Comparison of ENCODE assay signal across 8 cellular contexts in the genomic region with DNA sequence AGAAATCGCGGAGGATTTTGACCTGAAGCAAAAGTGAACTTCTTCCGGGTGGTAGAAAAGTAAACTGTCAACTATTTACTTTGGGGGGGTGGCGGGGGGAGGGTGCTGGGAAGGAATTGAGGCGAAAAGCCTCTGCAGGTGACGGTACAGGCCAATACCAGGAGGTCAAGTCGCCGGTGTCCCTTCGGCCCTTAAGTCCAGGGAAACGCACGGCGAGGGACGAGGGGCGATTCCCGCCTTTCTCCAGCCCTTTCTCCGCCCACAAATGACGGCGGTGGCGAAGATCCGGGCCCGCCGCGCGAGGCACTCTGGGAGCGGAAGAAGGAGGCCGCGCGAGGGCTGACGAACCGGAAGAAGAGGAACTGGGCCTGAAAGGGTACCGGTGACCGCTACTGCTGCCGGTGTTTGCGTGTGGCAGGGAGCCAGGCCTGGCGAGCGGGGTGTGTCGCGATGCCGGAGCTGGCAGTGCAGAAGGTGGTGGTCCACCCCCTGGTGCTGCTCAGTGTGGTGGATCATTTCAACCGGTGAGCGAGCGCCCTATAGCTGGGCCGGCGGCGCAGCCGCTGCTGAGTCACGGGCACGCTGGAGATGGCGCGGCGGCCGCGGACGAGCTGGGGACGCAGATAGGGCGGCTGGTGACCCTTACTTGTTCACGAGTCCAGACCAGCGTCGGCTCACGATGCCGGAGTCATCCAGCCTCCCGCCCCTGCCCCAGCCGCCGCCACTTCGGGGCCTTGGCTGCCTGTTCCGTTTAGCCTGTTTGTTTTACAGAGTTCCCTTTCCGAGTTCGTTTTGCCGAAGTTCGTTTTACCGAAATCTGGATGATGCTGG.
A peak's percentile ranks its signal among the peaks of the same experiment; 100 is the strongest.
DNase-seq lines count a peak whose midpoint lies in the region; ATAC-seq and TF ChIP-seq lines count a peak whose summit lies in the region.

A gene (plus strand): TSS at position 350 of the 831 bp plus-strand sequence. CDS start 101 bp downstream, at position 451.

- peak; percentile 95 for ATAC-seq in GM19035 (IDR thresholded peaks at IDR 0.05; ENCODE audit: unreplicated experiment)
- peak; percentile 94 for ATAC-seq in HG03342 (IDR thresholded peaks at IDR 0.05; ENCODE audit: unreplicated experiment)

- DNase-seq in AG10803 (ENCODE audit: low read depth) (peak; percentile 86), NCI-H446 treated with DMSO at 0.1 percent for 48 hours (lab: John Stamatoyannopoulos, UW) (peak; percentile 44), cerebellar cortex (ENCODE audit: low spot score) (peak; percentile 87), islet precursor cell (peak; percentile 94)
- peak; percentile 90 for DNase-seq in activated CD4-positive, CD25-positive, alpha-beta regulatory T cell treated with anti-CD3 and anti-CD28 coated beads, Interleukin-2, amount 50 U/mL, for 72 hours
- peak; percentile 86 for DNase-seq in stimulated activated CD4-positive, alpha-beta T cell treated with anti-CD3 and anti-CD28 coated beads, Interleukin-12 subunit alpha, Interleukin-12 subunit beta, amount 100 ng/mL, for 4 hours

- peak within 1 kb of the TSS; percentile 96 for H3K4me3 ChIP-seq in AG10803 (ENCODE audit: low read length)

- TF ChIP-seq CTCF in AG10803 (conservative IDR thresholded peaks at IDR 0.05; ENCODE audit: low read length) = no peak

Comparison
In these comparisons a context has a peak if more than half of its experiments do, and no peak if none do; other contexts are left out.
1. Peak in every context shown above with its lines: DNase-seq, ATAC-seq and H3K4me3 ChIP-seq.
2. DNase-seq: peak in every context shown above with its lines; median percentile 94 in islet precursor cell; 90 in activated CD4-positive, CD25-positive, alpha-beta regulatory T cell treated with anti-CD3 and anti-CD28 coated beads, Interleukin-2, amount 50 U/mL, for 72 hours; 87 in cerebellar cortex; 86 in AG10803; 86 in stimulated activated CD4-positive, alpha-beta T cell treated with anti-CD3 and anti-CD28 coated beads, Interleukin-12 subunit alpha, Interleukin-12 subunit beta, amount 100 ng/mL, for 4 hours; 44 in NCI-H446 treated with DMSO at 0.1 percent for 48 hours.